In the genomic region with DNA sequence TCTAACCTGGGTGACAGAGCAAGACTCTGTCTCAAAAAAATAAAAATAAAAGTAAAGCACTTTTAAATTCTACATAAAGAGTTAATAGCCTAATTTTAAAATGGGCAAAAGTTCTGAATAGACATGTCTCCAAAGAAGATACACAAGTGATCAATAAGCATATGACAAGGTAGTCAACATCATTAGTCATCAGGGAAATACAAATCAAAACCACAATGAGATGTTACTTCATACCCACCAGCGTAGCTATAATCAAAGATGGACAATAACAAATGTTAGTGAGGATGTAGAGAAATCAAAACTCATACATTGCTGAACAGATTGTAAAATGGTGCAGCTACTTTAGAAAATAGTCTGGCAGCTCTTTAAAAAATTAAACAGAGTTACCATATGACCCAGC, we compare ENCODE assay signal across 18 cellular contexts.
"Had no signal": no experiment of that assay in that cellular context is flagged by ENCODE, and none has a peak within 500 bp of the region (broad histone marks: within the 10 kb centered on the region; RNA-seq: fewer than 3 reads in every experiment).

No MANE protein-coding gene starts in this region.

- H3K27ac Mint-ChIP-seq: neural progenitor cell, progenitor cell of endocrine pancreas had no signal

- DNase-seq: effector memory CD8-positive, alpha-beta T cell; gastrocnemius medialis; heart right ventricle; hypothalamus; islet precursor cell; mucosa of descending colon; naive thymus-derived CD8-positive, alpha-beta T cell; occipital lobe; pancreas; right cardiac atrium; small intestine; stimulated activated CD4-positive, alpha-beta T cell treated with anti-CD3 and anti-CD28 coated beads, Interleukin-12 subunit alpha, Interleukin-12 subunit beta, amount 100 ng/mL, for 4 hours; stomach; substantia nigra; trophoblast cell had no signal

- H3K9me3 Mint-ChIP-seq: effector memory CD8-positive, alpha-beta T cell; naive thymus-derived CD8-positive, alpha-beta T cell had no signal

- H3K4me3 Mint-ChIP-seq: effector memory CD8-positive, alpha-beta T cell; naive thymus-derived CD8-positive, alpha-beta T cell; neural progenitor cell had no signal

- H3K27me3 Mint-ChIP-seq: effector memory CD8-positive, alpha-beta T cell; naive thymus-derived CD8-positive, alpha-beta T cell; progenitor cell of endocrine pancreas had no signal

- ATAC-seq: effector memory CD8-positive, alpha-beta T cell; gastrocnemius medialis; heart right ventricle; left lobe of liver; mucosa of descending colon; naive thymus-derived CD8-positive, alpha-beta T cell; pancreas; right cardiac atrium had no signal
